In genomic region chr2:192741889-192742288, GRCh38 we compare ENCODE assay signal across 13 cellular contexts.
DNase-seq lines count a peak whose midpoint lies in the region; ATAC-seq and TF ChIP-seq lines count a peak whose summit lies in the region.
"Had no signal": no experiment of that assay in that cellular context is flagged by ENCODE, and none has a peak within 500 bp of the region (broad histone marks: within the 10 kb centered on the region; RNA-seq: fewer than 3 reads in every experiment).

No MANE protein-coding gene starts in this region.

- no peak overlapping the region for H3K4me3 ChIP-seq in mammary epithelial cell (replicated peaks in 1 of 3; ENCODE audit: insufficient read depth in 1 of 3, low read depth in 2 of 3, low read length in 3 of 3)
- H3K4me3 ChIP-seq: dorsolateral prefrontal cortex had no signal

- peaks cover 6% of the 10 kb centered on the region for H3K9me3 Mint-ChIP-seq in osteocyte (ENCODE audit: unreplicated experiment)
- H3K9me3 Mint-ChIP-seq in naive thymus-derived CD8-positive, alpha-beta T cell = peaks cover 0 to 8% (median 0%) of the 10 kb centered on the region in 9 donors
- H3K9me3 Mint-ChIP-seq: activated naive CD4-positive, alpha-beta T cell treated with anti-CD3 and anti-CD28 coated beads, Interleukin-2, amount 50 U/mL, for 24 hours; T-helper 1 cell treated with Interleukin-12 subunit alpha and Interleukin-12 subunit beta and Interleukin-4 antibody, amounts not matched to agents 30 μg/mL and 1 μg/mL, for 36 hours had no signal

- H3K27ac ChIP-seq in mammary epithelial cell (ENCODE audit: insufficient read depth, low read depth, low read length) = no peak overlapping the region
- H3K27ac ChIP-seq: dorsolateral prefrontal cortex had no signal

- H3K4me2 ChIP-seq in mammary epithelial cell (ENCODE audit: insufficient read depth, low read depth, low read length) = no peak overlapping the region

- H3K36me3 ChIP-seq in mammary epithelial cell (ENCODE audit: insufficient read depth, low read length) = no peaks in the 10 kb centered on the region

- no TSS peak for BruUV-seq in mammary epithelial cell (replicated peaks; lab: Mats Ljungman, UMichigan)

- H3K4me1 ChIP-seq in mammary epithelial cell (ENCODE audit: insufficient read depth, low read length) = no peaks in the 10 kb centered on the region

- H3K27ac Mint-ChIP-seq in osteocyte (ENCODE audit: unreplicated experiment) = no peak overlapping the region
- H3K27ac Mint-ChIP-seq in naive thymus-derived CD8-positive, alpha-beta T cell = no peak overlapping the region
- H3K27ac Mint-ChIP-seq: activated naive CD4-positive, alpha-beta T cell treated with anti-CD3 and anti-CD28 coated beads, Interleukin-2, amount 50 U/mL, for 24 hours; T-helper 1 cell treated with Interleukin-12 subunit alpha and Interleukin-12 subunit beta and Interleukin-4 antibody, amounts not matched to agents 30 μg/mL and 1 μg/mL, for 36 hours had no signal

- H3K79me2 ChIP-seq in mammary epithelial cell (ENCODE audit: insufficient read depth, low read length) = no peaks in the 10 kb centered on the region

- H3K36me3 Mint-ChIP-seq in osteocyte (ENCODE audit: unreplicated experiment) = no peaks in the 10 kb centered on the region
- H3K36me3 Mint-ChIP-seq in naive thymus-derived CD8-positive, alpha-beta T cell = no peaks in the 10 kb centered on the region
- H3K36me3 Mint-ChIP-seq: activated naive CD4-positive, alpha-beta T cell treated with anti-CD3 and anti-CD28 coated beads, Interleukin-2, amount 50 U/mL, for 24 hours had no signal

- intact Hi-C loops in mammary epithelial cell (cut with micrococcal nuclease) = no loop called here

- peak; percentile 31 to 51 for TF ChIP-seq CTCF in mammary epithelial cell (conservative IDR thresholded peaks at IDR 0.05 in 1 of 2, IDR thresholded peaks at IDR 0.05 in 1 of 2; ENCODE audit: extremely low read depth in 1 of 2, insufficient read depth in 1 of 2, low read depth in 1 of 2, low read length in 2 of 2)
- TF ChIP-seq CTCF in osteocyte (IDR thresholded peaks at IDR 0.05) = peak; percentile 44

- peaks cover 4% of the 10 kb centered on the region for H3K27me3 Mint-ChIP-seq in osteocyte (ENCODE audit: unreplicated experiment)
- no peaks in the 10 kb centered on the region for H3K27me3 Mint-ChIP-seq in naive thymus-derived CD8-positive, alpha-beta T cell
- H3K27me3 Mint-ChIP-seq: activated naive CD4-positive, alpha-beta T cell treated with anti-CD3 and anti-CD28 coated beads, Interleukin-2, amount 50 U/mL, for 24 hours had no signal

- no peaks in the 10 kb centered on the region for H3K27me3 ChIP-seq in mammary epithelial cell (ENCODE audit: insufficient read depth, low read length)
- H3K27me3 ChIP-seq: dorsolateral prefrontal cortex had no signal

- CTCF ChIA-PET in mammary epithelial cell (lab: Charles Lee; ENCODE audit: low non-redundant PET) = interaction anchor here (0.7 kb wide), 1 partner anchor 544 kb away, joined by 10 read pairs; no protein-coding TSS in a partner anchor

- H3K4me3 Mint-ChIP-seq in osteocyte (ENCODE audit: unreplicated experiment) = no peak overlapping the region
- no peak overlapping the region for H3K4me3 Mint-ChIP-seq in naive thymus-derived CD8-positive, alpha-beta T cell
- H3K4me3 Mint-ChIP-seq: activated naive CD4-positive, alpha-beta T cell treated with anti-CD3 and anti-CD28 coated beads, Interleukin-2, amount 50 U/mL, for 24 hours; T-helper 1 cell treated with Interleukin-12 subunit alpha and Interleukin-12 subunit beta and Interleukin-4 antibody, amounts not matched to agents 30 μg/mL and 1 μg/mL, for 36 hours had no signal

- no peaks in the 10 kb centered on the region for H3K4me1 Mint-ChIP-seq in osteocyte (ENCODE audit: unreplicated experiment)
- no peaks in the 10 kb centered on the region for H3K4me1 Mint-ChIP-seq in naive thymus-derived CD8-positive, alpha-beta T cell
- H3K4me1 Mint-ChIP-seq: activated naive CD4-positive, alpha-beta T cell treated with anti-CD3 and anti-CD28 coated beads, Interleukin-2, amount 50 U/mL, for 24 hours had no signal

- POLR2A ChIA-PET in naive thymus-derived CD8-positive, alpha-beta T cell (lab: Charles Lee) = no interaction called here

- no peaks in the 10 kb centered on the region for H4K20me1 ChIP-seq in mammary epithelial cell (ENCODE audit: insufficient read depth, low read length)

- H2AFZ ChIP-seq in mammary epithelial cell (ENCODE audit: low read depth, low read length) = no peak overlapping the region

- dilution Hi-C loops in mammary epithelial cell (cut with HindIII; ENCODE audit: low sequenced_read_pairs) = no loop called here

- DNase-seq in DMS 273 (lab: John Stamatoyannopoulos, UW; ENCODE audit: unreplicated experiment) (peak; percentile 25), DMS 273 treated with DMSO at 0.1 percent for 48 hours (lab: John Stamatoyannopoulos, UW) (no peak), NCI-H460 (ENCODE audit: extremely low read depth, low read depth) (peak; percentile 7), mammary epithelial cell (no peak), osteocyte (ENCODE audit: extremely low spot score, unreplicated experiment) (no peak), GOT3 (lab: John Stamatoyannopoulos, UW) (no peak)
- no peak for DNase-seq in naive thymus-derived CD8-positive, alpha-beta T cell
- DNase-seq: 8988T; activated CD8-positive, alpha-beta memory T cell treated with anti-CD3 and anti-CD28 coated beads for 24 hours; dorsolateral prefrontal cortex had no signal

- H3K9ac ChIP-seq in mammary epithelial cell (ENCODE audit: insufficient read depth, low read length) = no peak overlapping the region

- no peak for ATAC-seq in HG03025 (IDR thresholded peaks at IDR 0.05; ENCODE audit: low FRiP score, unreplicated experiment)
- no peak for ATAC-seq in naive thymus-derived CD8-positive, alpha-beta T cell

- no peaks in the 10 kb centered on the region for H3K9me3 ChIP-seq in mammary epithelial cell (replicated peaks; ENCODE audit: insufficient read depth, low read length)

- in situ Hi-C loops in mammary epithelial cell (cut with MboI; ENCODE audit: low sequenced_read_pairs in 2 of 2) = no loop called here

Comparison
In these comparisons a context has a peak if more than half of its experiments do, and no peak if none do; other contexts are left out.
1. DNase-seq: peak in DMS 273 (single experiment) and NCI-H460 (single experiment); none in DMS 273 treated with DMSO at 0.1 percent for 48 hours (single experiment), mammary epithelial cell (single experiment), osteocyte (single experiment), naive thymus-derived CD8-positive, alpha-beta T cell (0 of 10) and GOT3 (single experiment).